ENCODE assay signal across 1 cellular context in the genomic region with DNA sequence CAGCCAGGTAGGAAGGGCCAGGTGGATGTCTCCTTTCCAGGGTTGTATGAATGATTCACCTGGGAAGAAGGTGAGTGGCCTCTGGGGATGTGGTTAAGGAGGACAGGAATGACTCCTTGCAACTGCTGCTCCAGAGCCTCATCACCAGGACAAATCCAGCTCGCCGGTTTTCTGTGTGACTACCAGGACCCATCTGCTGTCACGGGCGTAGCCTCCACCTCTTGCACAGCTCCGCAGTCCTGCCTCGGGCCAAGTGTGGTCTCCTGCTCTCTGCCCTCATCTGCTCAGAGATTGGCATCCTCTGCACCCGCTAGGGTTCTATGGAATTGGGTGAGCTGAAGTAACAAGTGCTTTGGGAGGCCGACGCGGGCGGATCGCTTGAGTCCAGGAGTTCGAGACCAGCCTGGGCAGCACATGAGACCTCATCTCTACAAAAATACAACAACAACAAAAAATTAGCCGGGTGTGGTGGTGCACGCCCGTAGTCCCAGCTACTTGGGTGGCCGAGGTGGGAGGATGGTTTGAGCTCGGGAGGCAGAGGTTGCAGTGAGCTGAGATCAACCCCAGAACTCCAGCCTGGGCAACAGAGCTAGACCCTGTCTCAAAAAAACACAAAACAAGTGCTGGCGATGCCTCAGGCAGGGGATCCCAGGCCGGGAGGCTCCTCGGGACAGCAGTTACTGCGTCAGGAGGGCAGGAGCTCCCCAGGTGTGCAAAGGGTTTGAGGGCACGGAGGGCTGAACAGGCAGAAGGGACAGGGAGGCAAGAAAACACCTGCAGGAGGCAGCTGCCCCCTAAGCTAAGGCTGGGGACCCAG.
TF ChIP-seq lines count a peak whose summit lies in the region.

No MANE protein-coding gene starts in this region.

TF ChIP-seq in H1, 55 proteins besides CTCF, POLR2A, EP300 and RAD21:
- TF ChIP-seq JUN (IDR thresholded peaks at IDR 0.05; ENCODE audit: low read depth, low read length), result no peak
